Comparison of ENCODE assay signal across 2 cellular contexts in the genomic region with DNA sequence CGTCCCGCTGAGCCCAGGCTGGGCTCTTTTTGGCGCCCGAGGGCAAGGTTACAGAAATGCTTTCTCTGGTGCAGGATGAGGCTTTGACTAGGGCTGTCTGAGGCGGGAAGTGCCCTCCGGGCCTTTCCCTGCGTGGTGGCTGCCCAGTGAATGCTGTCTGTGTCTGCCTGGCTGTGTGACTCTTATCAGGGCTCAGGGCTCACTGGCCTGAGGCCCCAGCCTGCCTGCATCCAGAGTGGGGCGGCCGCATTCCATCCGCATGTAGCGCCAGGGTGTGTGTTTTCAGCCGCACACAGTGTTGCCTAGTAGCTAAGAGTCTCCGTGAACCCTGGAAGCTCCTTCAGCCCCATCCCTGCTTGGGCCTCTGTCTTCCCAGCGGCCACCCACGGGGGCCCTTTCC.
TF ChIP-seq lines count a peak whose summit lies in the region.

No MANE protein-coding gene starts in this region.

TF ChIP-seq in IMR-90, 13 proteins besides CTCF, POLR2A, EP300 and RAD21:
- TF ChIP-seq RCOR1 (IDR thresholded peaks at IDR 0.05; ENCODE audit: insufficient replicate concordance, low read length) = no peak
- TF ChIP-seq, protein P1, sequence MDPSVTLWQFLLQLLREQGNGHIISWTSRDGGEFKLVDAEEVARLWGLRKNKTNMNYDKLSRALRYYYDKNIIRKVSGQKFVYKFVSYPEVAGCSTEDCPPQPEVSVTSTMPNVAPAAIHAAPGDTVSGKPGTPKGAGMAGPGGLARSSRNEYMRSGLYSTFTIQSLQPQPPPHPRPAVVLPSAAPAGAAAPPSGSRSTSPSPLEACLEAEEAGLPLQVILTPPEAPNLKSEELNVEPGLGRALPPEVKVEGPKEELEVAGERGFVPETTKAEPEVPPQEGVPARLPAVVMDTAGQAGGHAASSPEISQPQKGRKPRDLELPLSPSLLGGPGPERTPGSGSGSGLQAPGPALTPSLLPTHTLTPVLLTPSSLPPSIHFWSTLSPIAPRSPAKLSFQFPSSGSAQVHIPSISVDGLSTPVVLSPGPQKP (IDR thresholded peaks at IDR 0.05; ENCODE audit: borderline replicate concordance, low read depth, low read length) = no peak
- no peak for TF ChIP-seq CEBPB (IDR thresholded peaks at IDR 0.05; ENCODE audit: low read depth, low read length)
- TF ChIP-seq SMC3 (IDR thresholded peaks at IDR 0.05; ENCODE audit: low read depth, low read length) = no peak
- TF ChIP-seq MXI1 (IDR thresholded peaks at IDR 0.05; ENCODE audit: borderline replicate concordance, low read depth, low read length) = no peak
- no peak for TF ChIP-seq NFE2L2 (IDR thresholded peaks at IDR 0.05; ENCODE audit: low read depth, low read length)
- TF ChIP-seq BHLHE40 (IDR thresholded peaks at IDR 0.05; ENCODE audit: low read depth, low read length) = peak; percentile 31; the same call in 1 of the 2 replicates
- TF ChIP-seq, protein P2, sequence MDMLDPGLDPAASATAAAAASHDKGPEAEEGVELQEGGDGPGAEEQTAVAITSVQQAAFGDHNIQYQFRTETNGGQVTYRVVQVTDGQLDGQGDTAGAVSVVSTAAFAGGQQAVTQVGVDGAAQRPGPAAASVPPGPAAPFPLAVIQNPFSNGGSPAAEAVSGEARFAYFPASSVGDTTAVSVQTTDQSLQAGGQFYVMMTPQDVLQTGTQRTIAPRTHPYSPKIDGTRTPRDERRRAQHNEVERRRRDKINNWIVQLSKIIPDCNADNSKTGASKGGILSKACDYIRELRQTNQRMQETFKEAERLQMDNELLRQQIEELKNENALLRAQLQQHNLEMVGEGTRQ (IDR thresholded peaks at IDR 0.05; ENCODE audit: low read depth, low read length) = no peak
- no peak for TF ChIP-seq CHD1 (IDR thresholded peaks at IDR 0.05; ENCODE audit: low read depth, low read length)
- TF ChIP-seq MAZ (IDR thresholded peaks at IDR 0.05; ENCODE audit: borderline replicate concordance, low read depth, low read length) = peak; percentile 79; the same call in 1 of the 2 replicates
- TF ChIP-seq FOS (IDR thresholded peaks at IDR 0.05; ENCODE audit: low read depth, low read length) = 0 out of 2 replicates have a peak, but pooled peaks have one; percentile 9
- TF ChIP-seq RFX5 (IDR thresholded peaks at IDR 0.05; ENCODE audit: low read depth, low read length) = 0 out of 2 replicates have a peak, but pooled peaks have one; percentile 25
- no peak for TF ChIP-seq MAFK (IDR thresholded peaks at IDR 0.05; ENCODE audit: low read depth, low read length)

TF ChIP-seq in liver, 16 proteins besides CTCF, POLR2A, EP300 and RAD21:
- TF ChIP-seq, protein P3, sequence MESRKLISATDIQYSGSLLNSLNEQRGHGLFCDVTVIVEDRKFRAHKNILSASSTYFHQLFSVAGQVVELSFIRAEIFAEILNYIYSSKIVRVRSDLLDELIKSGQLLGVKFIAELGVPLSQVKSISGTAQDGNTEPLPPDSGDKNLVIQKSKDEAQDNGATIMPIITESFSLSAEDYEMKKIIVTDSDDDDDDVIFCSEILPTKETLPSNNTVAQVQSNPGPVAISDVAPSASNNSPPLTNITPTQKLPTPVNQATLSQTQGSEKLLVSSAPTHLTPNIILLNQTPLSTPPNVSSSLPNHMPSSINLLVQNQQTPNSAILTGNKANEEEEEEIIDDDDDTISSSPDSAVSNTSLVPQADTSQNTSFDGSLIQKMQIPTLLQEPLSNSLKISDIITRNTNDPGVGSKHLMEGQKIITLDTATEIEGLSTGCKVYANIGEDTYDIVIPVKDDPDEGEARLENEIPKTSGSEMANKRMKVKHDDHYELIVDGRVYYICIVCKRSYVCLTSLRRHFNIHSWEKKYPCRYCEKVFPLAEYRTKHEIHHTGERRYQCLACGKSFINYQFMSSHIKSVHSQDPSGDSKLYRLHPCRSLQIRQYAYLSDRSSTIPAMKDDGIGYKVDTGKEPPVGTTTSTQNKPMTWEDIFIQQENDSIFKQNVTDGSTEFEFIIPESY (IDR thresholded peaks at IDR 0.05) = no peak
- TF ChIP-seq, protein P4, sequence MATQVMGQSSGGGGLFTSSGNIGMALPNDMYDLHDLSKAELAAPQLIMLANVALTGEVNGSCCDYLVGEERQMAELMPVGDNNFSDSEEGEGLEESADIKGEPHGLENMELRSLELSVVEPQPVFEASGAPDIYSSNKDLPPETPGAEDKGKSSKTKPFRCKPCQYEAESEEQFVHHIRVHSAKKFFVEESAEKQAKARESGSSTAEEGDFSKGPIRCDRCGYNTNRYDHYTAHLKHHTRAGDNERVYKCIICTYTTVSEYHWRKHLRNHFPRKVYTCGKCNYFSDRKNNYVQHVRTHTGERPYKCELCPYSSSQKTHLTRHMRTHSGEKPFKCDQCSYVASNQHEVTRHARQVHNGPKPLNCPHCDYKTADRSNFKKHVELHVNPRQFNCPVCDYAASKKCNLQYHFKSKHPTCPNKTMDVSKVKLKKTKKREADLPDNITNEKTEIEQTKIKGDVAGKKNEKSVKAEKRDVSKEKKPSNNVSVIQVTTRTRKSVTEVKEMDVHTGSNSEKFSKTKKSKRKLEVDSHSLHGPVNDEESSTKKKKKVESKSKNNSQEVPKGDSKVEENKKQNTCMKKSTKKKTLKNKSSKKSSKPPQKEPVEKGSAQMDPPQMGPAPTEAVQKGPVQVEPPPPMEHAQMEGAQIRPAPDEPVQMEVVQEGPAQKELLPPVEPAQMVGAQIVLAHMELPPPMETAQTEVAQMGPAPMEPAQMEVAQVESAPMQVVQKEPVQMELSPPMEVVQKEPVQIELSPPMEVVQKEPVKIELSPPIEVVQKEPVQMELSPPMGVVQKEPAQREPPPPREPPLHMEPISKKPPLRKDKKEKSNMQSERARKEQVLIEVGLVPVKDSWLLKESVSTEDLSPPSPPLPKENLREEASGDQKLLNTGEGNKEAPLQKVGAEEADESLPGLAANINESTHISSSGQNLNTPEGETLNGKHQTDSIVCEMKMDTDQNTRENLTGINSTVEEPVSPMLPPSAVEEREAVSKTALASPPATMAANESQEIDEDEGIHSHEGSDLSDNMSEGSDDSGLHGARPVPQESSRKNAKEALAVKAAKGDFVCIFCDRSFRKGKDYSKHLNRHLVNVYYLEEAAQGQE (IDR thresholded peaks at IDR 0.05) = no peak
- TF ChIP-seq SP1 (IDR thresholded peaks at IDR 0.05) (peak; percentile 28), RXRA (IDR thresholded peaks at IDR 0.05) (peak in 1 of 2 donors; percentile 17), HNF4A (conservative IDR thresholded peaks at IDR 0.05) (no peak), TAF1 (conservative IDR thresholded peaks at IDR 0.05) (no peak)
